ENCODE assay signal across 11 cellular contexts in genomic region chr2:9991829-9992273, GRCh38. TPM values are rescaled to one million over a fixed set of nuclear protein-coding genes. Genes with fewer than 3 reads are reported as not detected.
DNase-seq lines count a peak whose midpoint lies in the region; ATAC-seq and TF ChIP-seq lines count a peak whose summit lies in the region.
"Had no signal": no experiment of that assay in that cellular context is flagged by ENCODE, and none has a peak within 500 bp of the region (broad histone marks: within the 10 kb centered on the region; RNA-seq: fewer than 3 reads in every experiment).

No MANE protein-coding gene starts in this region.

- H3K4me3 ChIP-seq in BLaER1 treated with 17β-estradiol and CSF1 and Interleukin-3, amounts not matched to agents 10 nM and 100 nM = no peak overlapping the region
- no peak overlapping the region for H3K4me3 ChIP-seq in lung

- no peak overlapping the region for H3K9ac ChIP-seq in BLaER1 treated with 17β-estradiol and CSF1 and Interleukin-3, amounts not matched to agents 10 nM and 100 nM
- H3K9ac ChIP-seq: parathyroid adenoma had no signal

- H3K9me3 Mint-ChIP-seq in chondrocyte (ENCODE audit: low read depth) = no peaks in the 10 kb centered on the region
- H3K9me3 Mint-ChIP-seq: activated naive CD4-positive, alpha-beta T cell treated with anti-CD3 and anti-CD28 coated beads, Interleukin-2, amount 50 U/mL, for 24 hours had no signal

- no peak for TF ChIP-seq CTCF in chondrocyte (IDR thresholded peaks at IDR 0.05)
- no peak for TF ChIP-seq CTCF in lung (IDR thresholded peaks at IDR 0.05; ENCODE audit: control extremely low read depth, extremely low read depth)

- ATAC-seq in lung (ENCODE audit: insufficient read depth, low FRiP score) (peak; percentile 25), HG03039 (IDR thresholded peaks at IDR 0.05; ENCODE audit: unreplicated experiment) (no peak)

- no peaks in the 10 kb centered on the region for H3K36me3 Mint-ChIP-seq in chondrocyte (ENCODE audit: low read depth)

- no peak overlapping the region for H3K4me3 Mint-ChIP-seq in chondrocyte (ENCODE audit: unreplicated experiment)
- H3K4me3 Mint-ChIP-seq: activated naive CD4-positive, alpha-beta T cell treated with anti-CD3 and anti-CD28 coated beads, Interleukin-2, amount 50 U/mL, for 24 hours had no signal

- no peaks in the 10 kb centered on the region for H3K27me3 ChIP-seq in BLaER1 treated with 17β-estradiol and CSF1 and Interleukin-3, amounts not matched to agents 10 nM and 100 nM
- H3K27me3 ChIP-seq in lung (ENCODE audit: control insufficient read depth, insufficient read depth) = no peaks in the 10 kb centered on the region

- WGBS in lung, 2 donors = 60 to 71% methylated on average over 6 of the region's 6 CpGs

- H3K9me3 ChIP-seq in BLaER1 treated with 17β-estradiol and CSF1 and Interleukin-3, amounts not matched to agents 10 nM and 100 nM (replicated peaks in 1 of 11) = no peaks in the 10 kb centered on the region
- peaks cover 0 to 1% of the 10 kb centered on the region in 2 donors for H3K9me3 ChIP-seq in lung (ENCODE audit: control insufficient read depth in 2 of 2, insufficient read depth in 1 of 2, low read length in 1 of 2)

- no peaks in the 10 kb centered on the region for H3K36me3 ChIP-seq in BLaER1 treated with 17β-estradiol and CSF1 and Interleukin-3, amounts not matched to agents 10 nM and 100 nM
- peaks cover 0 to 7% of the 10 kb centered on the region in 2 donors for H3K36me3 ChIP-seq in lung (ENCODE audit: control insufficient read depth in 2 of 2, insufficient read depth in 2 of 2, low read length in 2 of 2)

- H3K27ac ChIP-seq in BLaER1 treated with 17β-estradiol and CSF1 and Interleukin-3, amounts not matched to agents 10 nM and 100 nM = peak overlapping the region in 2 of 11 experiments; percentile 37 to 45; a peak in 3 of 22 replicates
- no peak overlapping the region for H3K27ac ChIP-seq in lung (ENCODE audit: low read depth in 1 of 2, low read length in 1 of 2)

- H3K4me1 ChIP-seq in BLaER1 treated with 17β-estradiol and CSF1 and Interleukin-3, amounts not matched to agents 10 nM and 100 nM = peaks cover 15 to 35% (median 23%) of the 10 kb centered on the region in 10 experiments
- H3K4me1 ChIP-seq in lung (ENCODE audit: control insufficient read depth in 2 of 2, insufficient read depth in 2 of 2, low read length in 2 of 2) = peaks cover 0 to 9% of the 10 kb centered on the region in 2 donors

- H3K4me2 ChIP-seq in BLaER1 treated with 17β-estradiol and CSF1 and Interleukin-3, amounts not matched to agents 10 nM and 100 nM = peak overlapping the region; percentile 49 to 86 (median 68)

- H3K27ac Mint-ChIP-seq in chondrocyte (ENCODE audit: unreplicated experiment) = peak overlapping the region; percentile 37
- H3K27ac Mint-ChIP-seq: activated naive CD4-positive, alpha-beta T cell treated with anti-CD3 and anti-CD28 coated beads, Interleukin-2, amount 50 U/mL, for 24 hours had no signal

- peaks cover 21% of the 10 kb centered on the region for H3K4me1 Mint-ChIP-seq in chondrocyte (ENCODE audit: low read depth)
- H3K4me1 Mint-ChIP-seq: activated naive CD4-positive, alpha-beta T cell treated with anti-CD3 and anti-CD28 coated beads, Interleukin-2, amount 50 U/mL, for 24 hours had no signal

- no peaks in the 10 kb centered on the region for H4K20me1 ChIP-seq in BLaER1 treated with 17β-estradiol and CSF1 and Interleukin-3, amounts not matched to agents 10 nM and 100 nM

- DNase-seq in NOMO-1 treated with DMSO at 0.1 percent for 48 hours (lab: John Stamatoyannopoulos, UW; ENCODE audit: unreplicated experiment) = peak; percentile 72
- no peak for DNase-seq in chondrocyte (ENCODE audit: low spot score)
- no peak for DNase-seq in lung (ENCODE audit: low spot score)
- DNase-seq in stimulated activated CD4-positive, alpha-beta T cell treated with anti-CD3 and anti-CD28 coated beads, Interleukin-4, amount 100 ng/mL, for 4 hours = no peak
- no peak for DNase-seq in NCI-H82 treated with DMSO at 0.1 percent for 48 hours (lab: John Stamatoyannopoulos, UW; ENCODE audit: unreplicated experiment)
- no peak for DNase-seq in NCI-H446 treated with DMSO at 0.1 percent for 48 hours (lab: John Stamatoyannopoulos, UW)
- DNase-seq: DMS79 treated with DMSO at 0.1 percent for 48 hours had no signal

- peaks cover 1% of the 10 kb centered on the region for H3K27me3 Mint-ChIP-seq in chondrocyte (ENCODE audit: low read depth)
- H3K27me3 Mint-ChIP-seq: activated naive CD4-positive, alpha-beta T cell treated with anti-CD3 and anti-CD28 coated beads, Interleukin-2, amount 50 U/mL, for 24 hours had no signal

RNA-seq across cellular contexts. Expression of gene GRHL1, which starts 40.4 kb away (rescaled TPM):
- total RNA-seq in chondrocyte = 0.31 to 0.59 TPM (median 0.42 TPM) in 3 replicates
- total RNA-seq in lung = 10 to 100 TPM in 1 of 2 donors, 1 to 10 TPM in 1; 5.4 to 13.6 TPM
- polyA plus RNA-seq in lung = 1 to 10 TPM; 1.8 to 5.9 TPM

RNA-seq across cellular contexts. Expression of gene KLF11, which starts 51.5 kb away (rescaled TPM):
- total RNA-seq in chondrocyte (10.7 to 16.2 TPM (median 15.2 TPM) in 3 replicates), lung (10 to 100 TPM; 20.3 to 21.8 TPM)
- polyA plus RNA-seq in lung = 10 to 100 TPM in 1 of 2 donors, 1 to 10 TPM in 1; 7.4 to 14.4 TPM
